In genomic region chr1:214927791-214928190, GRCh38 we compare ENCODE assay signal across 30 cellular contexts.
"Had no signal": no experiment of that assay in that cellular context is flagged by ENCODE, and none has a peak within 500 bp of the region (broad histone marks: within the 10 kb centered on the region; RNA-seq: fewer than 3 reads in every experiment).

No MANE protein-coding gene starts in this region.

- H3K27ac ChIP-seq: body of pancreas, brain microvascular endothelial cell, breast epithelium, VCaP had no signal

- H3K9me3 ChIP-seq: body of pancreas, breast epithelium had no signal

- H3K27me3 ChIP-seq: body of pancreas, brain microvascular endothelial cell, breast epithelium had no signal

- DNase-seq: activated B cell treated with CpG ODN at 0.5 μM for 24 hours; activated CD4-positive, alpha-beta memory T cell treated with anti-CD3 and anti-CD28 coated beads for 36 hours; activated CD4-positive, alpha-beta T cell treated with anti-CD3 and anti-CD28 coated beads for 4 hours; activated CD4-positive, alpha-beta T cell treated with anti-CD3 and anti-CD28 coated beads, Interleukin-2, amount 10 ng/mL, durations not matched to agents 24 days and 14 days; activated CD4-positive, alpha-beta T cell treated with anti-CD3 and anti-CD28 coated beads, Interleukin-2, amount 50 U/mL, for 1 hour; activated CD4-positive, alpha-beta T cell treated with anti-CD3 and anti-CD28 coated beads, Interleukin-2, amount 50 U/mL, for 4 hours; activated CD4-positive, CD25-positive, alpha-beta regulatory T cell treated with anti-CD3 and anti-CD28 coated beads, Interleukin-2, amount 50 U/mL, for 72 hours; activated CD8-positive, alpha-beta memory T cell treated with anti-CD3 and anti-CD28 coated beads for 24 hours; activated CD8-positive, alpha-beta memory T cell treated with anti-CD3 and anti-CD28 coated beads, Interleukin-2, amount 10 ng/mL, durations not matched to agents 7 days and 5 days; activated CD8-positive, alpha-beta memory T cell treated with anti-CD3 and anti-CD28 coated beads, Interleukin-2, amount 50 U/mL, for 48 hours; activated CD8-positive, alpha-beta T cell treated with anti-CD3 and anti-CD28 coated beads, Interleukin-2, amount 10 ng/mL, durations not matched to agents 7 days and 5 days; activated effector memory CD4-positive, alpha-beta T cell treated with Interleukin-2 at 50 U/mL for 16 hours; activated gamma-delta T cell; activated naive CD4-positive, alpha-beta T cell treated with anti-CD3 and anti-CD28 coated beads, Interleukin-2, amount 10 ng/mL, durations not matched to agents 7 days and 5 days; activated naive CD4-positive, alpha-beta T cell treated with Interleukin-2 at 50 U/mL for 16 hours; activated naive CD8-positive, alpha-beta T cell treated with anti-CD3 and anti-CD28 coated beads, Interleukin-2, amount 10 ng/mL, durations not matched to agents 7 days and 5 days; activated naive CD8-positive, alpha-beta T cell treated with anti-CD3 and anti-CD28 coated beads, Interleukin-2, amount 50 U/mL, for 24 hours; activated T-cell treated with anti-CD3 and anti-CD28 coated beads, Interleukin-2, amount 50 U/mL, for 24 hours; activated T-cell treated with anti-CD3 and anti-CD28 coated beads, Interleukin-2, amount 50 U/mL, for 48 hours; amniotic stem cell; aorta; body of pancreas; brain microvascular endothelial cell; central memory CD4-positive, alpha-beta T cell; SW 1271; T-helper 1 cell; T-helper 2 cell; T-helper 9 cell had no signal

- H3K36me3 ChIP-seq: brain microvascular endothelial cell, breast epithelium had no signal

- H3K4me1 ChIP-seq: body of pancreas, breast epithelium had no signal

- H3K4me3 ChIP-seq: body of pancreas, breast epithelium had no signal
